8 cellular contexts compared by ENCODE assay signal in the genomic region with DNA sequence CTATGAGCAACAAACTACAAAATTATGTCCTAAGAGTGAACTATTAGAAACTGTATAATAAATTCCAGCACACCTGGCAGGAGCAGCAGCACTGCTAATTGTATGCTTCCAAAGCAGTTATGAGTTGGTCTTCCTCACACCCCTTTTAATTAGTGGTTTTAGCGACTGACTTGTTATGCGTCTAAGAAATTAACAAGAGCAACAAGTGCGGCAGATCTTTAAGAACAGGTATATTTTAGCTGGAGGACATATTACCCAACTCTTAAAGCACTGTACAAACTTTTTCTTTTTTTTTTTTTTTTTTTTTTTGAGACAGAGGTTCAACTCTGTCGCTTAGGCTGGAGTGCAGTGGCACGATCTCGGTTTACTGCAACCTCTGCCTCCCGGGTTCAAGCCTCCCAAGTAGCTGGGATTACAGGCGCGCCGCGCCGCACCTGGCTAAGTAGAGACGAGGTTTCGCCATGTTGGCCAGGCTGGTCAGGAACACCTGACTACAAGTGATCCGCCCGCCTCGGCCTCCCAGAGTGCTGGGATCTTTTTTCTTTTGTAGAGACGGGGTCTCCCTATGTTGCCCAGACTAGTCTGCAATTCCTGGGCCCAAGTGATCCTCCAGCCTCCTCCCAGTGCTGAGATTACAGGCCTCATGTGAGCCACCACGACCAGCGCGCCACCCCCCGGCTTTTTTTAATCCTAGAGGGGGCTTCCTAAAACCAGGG. TPM values are rescaled to one million over a fixed set of nuclear protein-coding genes. Genes with fewer than 3 reads are reported as not detected.
DNase-seq lines count a peak whose midpoint lies in the region; ATAC-seq and TF ChIP-seq lines count a peak whose summit lies in the region.

No MANE protein-coding gene starts in this region.

- in situ Hi-C loops in KBM-7 (cut with MboI; ENCODE audit: low pct_unique_long_range_greater_than_20kb, low sequenced_read_pairs), result no loop called here

- H3K4me3 ChIP-seq in CD8-positive, alpha-beta T cell (ENCODE audit: low read depth, low read length), result no peak overlapping the region

- no peaks in the 10 kb centered on the region for H3K27me3 Mint-ChIP-seq in CD8-positive, alpha-beta T cell (ENCODE audit: low read depth)
- H3K27me3 Mint-ChIP-seq in HFFc6 (ENCODE audit: insufficient read depth) (peaks cover 5% of the 10 kb centered on the region; the same call in 1 of the 2 replicates), natural killer cell (ENCODE audit: low read depth in 2 of 2) (no peaks in the 10 kb centered on the region)

- no peaks in the 10 kb centered on the region for H3K9me3 Mint-ChIP-seq in CD8-positive, alpha-beta T cell
- H3K9me3 Mint-ChIP-seq in HFFc6, result no peaks in the 10 kb centered on the region
- no peaks in the 10 kb centered on the region for H3K9me3 Mint-ChIP-seq in activated naive CD4-positive, alpha-beta T cell treated with anti-CD3 and anti-CD28 coated beads, Interleukin-2, amount 50 U/mL, for 72 hours
- H3K9me3 Mint-ChIP-seq in natural killer cell, result no peaks in the 10 kb centered on the region

- H3K36me3 Mint-ChIP-seq in CD8-positive, alpha-beta T cell, result peaks cover 22% of the 10 kb centered on the region
- H3K36me3 Mint-ChIP-seq in HFFc6 (ENCODE audit: low read depth) (peaks cover 12% of the 10 kb centered on the region), natural killer cell (peaks cover under 1% of the 10 kb centered on the region)
- peaks cover 6 to 20% of the 10 kb centered on the region in 2 donors for H3K36me3 Mint-ChIP-seq in activated naive CD4-positive, alpha-beta T cell treated with anti-CD3 and anti-CD28 coated beads, Interleukin-2, amount 50 U/mL, for 72 hours

- no peaks in the 10 kb centered on the region for H3K9me3 ChIP-seq in CD8-positive, alpha-beta T cell (ENCODE audit: low read length)

- no peak overlapping the region for H3K27ac ChIP-seq in CD8-positive, alpha-beta T cell (ENCODE audit: low read depth, low read length)

- H3K27ac Mint-ChIP-seq in CD8-positive, alpha-beta T cell, result peak overlapping the region; percentile 74
- H3K27ac Mint-ChIP-seq in HFFc6, result no peak overlapping the region
- H3K27ac Mint-ChIP-seq in activated naive CD4-positive, alpha-beta T cell treated with anti-CD3 and anti-CD28 coated beads, Interleukin-2, amount 50 U/mL, for 72 hours, result peak overlapping the region; percentile 82 to 89
- H3K27ac Mint-ChIP-seq in natural killer cell, result peak overlapping the region; percentile 87 to 96

- POLR2A ChIA-PET in CD8-positive, alpha-beta T cell (lab: Charles Lee), result interaction anchor here (0.6 to 3.6 kb wide), 6 partner anchors 17 to 249 kb away, joined by 3 to 13 read pairs (median 4); partner anchors contain the start of gene MED1

- no peak for DNase-seq in CD8-positive, alpha-beta T cell
- DNase-seq in HFFc6 (no peak), natural killer cell (no peak), omental fat pad (ENCODE audit: low spot score) (no peak), NCI-H446 treated with DMSO at 0.1 percent for 48 hours (lab: John Stamatoyannopoulos, UW) (no peak), KBM-7 (no peak)
- DNase-seq in activated naive CD4-positive, alpha-beta T cell treated with anti-CD3 and anti-CD28 coated beads, Interleukin-2, amount 50 U/mL, for 72 hours (ENCODE audit: low spot score in 2 of 2), result no peak
- DNase-seq in stimulated activated CD4-positive, alpha-beta T cell treated with anti-CD3 and anti-CD28 coated beads, Interleukin-2, amount 100 ng/mL, for 48 hours, result no peak

- no peak for ATAC-seq in CD8-positive, alpha-beta T cell
- no peak for ATAC-seq in activated naive CD4-positive, alpha-beta T cell treated with anti-CD3 and anti-CD28 coated beads, Interleukin-2, amount 50 U/mL, for 72 hours
- ATAC-seq in natural killer cell, result no peak
- ATAC-seq in omental fat pad (ENCODE audit: low FRiP score), result no peak

- peaks cover 14% of the 10 kb centered on the region for H3K4me1 ChIP-seq in CD8-positive, alpha-beta T cell (ENCODE audit: insufficient read depth, low read length)

- peaks cover 28% of the 10 kb centered on the region for H3K4me1 Mint-ChIP-seq in CD8-positive, alpha-beta T cell (ENCODE audit: low read depth)
- H3K4me1 Mint-ChIP-seq in HFFc6 (ENCODE audit: low read depth), result peaks cover 64% of the 10 kb centered on the region
- peaks cover 17 to 18% of the 10 kb centered on the region in 2 donors for H3K4me1 Mint-ChIP-seq in natural killer cell

- CTCF ChIA-PET in CD8-positive, alpha-beta T cell (lab: Charles Lee), result interaction anchor here (0.8 kb wide), 2 partner anchors 119 to 250 kb away, joined by 3 read pairs; no protein-coding TSS in a partner anchor

- peak overlapping the region; percentile 98 for H3K4me3 Mint-ChIP-seq in CD8-positive, alpha-beta T cell
- H3K4me3 Mint-ChIP-seq in HFFc6 (peak overlapping the region; percentile 95), natural killer cell (peak overlapping the region; percentile 94)

- no peaks in the 10 kb centered on the region for H3K36me3 ChIP-seq in CD8-positive, alpha-beta T cell (ENCODE audit: insufficient read depth, low read length)

- no peaks in the 10 kb centered on the region for H3K27me3 ChIP-seq in CD8-positive, alpha-beta T cell (ENCODE audit: insufficient read depth, low read length)

- no peak for TF ChIP-seq CTCF in CD8-positive, alpha-beta T cell (IDR thresholded peaks at IDR 0.05)
- TF ChIP-seq CTCF in HFFc6 (IDR thresholded peaks at IDR 0.05) (no peak), natural killer cell (IDR thresholded peaks at IDR 0.05) (no peak), omental fat pad (IDR thresholded peaks at IDR 0.05) (no peak)

- intact Hi-C loops in CD8-positive, alpha-beta T cell (cut with DNase I, micrococcal nuclease), result loop anchor here (1.0 to 10.0 kb wide), 4 partner anchors 58 to 696 kb away; partner anchors contain the start of genes CDK12 (in 1 of the 2) and MLLT6 (in 1 of the 2)
- intact Hi-C loops in natural killer cell (cut with micrococcal nuclease), result loop anchor here (5.0 kb wide), 1 partner anchor 59 kb away; the partner anchor contains the start of gene CDK12

RNA-seq across cellular contexts. Expression of gene FBXL20, which starts 1.6 kb away (rescaled TPM):
- 10 to 100 TPM; 12.1 to 14.0 TPM for total RNA-seq in CD8-positive, alpha-beta T cell
- total RNA-seq in HFFc6 (2021; fragmentation: NEBNext Ultra II Directional; extraction: Animal tissue kit (Norgen Biotek cat#: 25700)), result 10 to 100 TPM; 13.4 to 19.5 (median 15.7) TPM
- 10 to 100 TPM; 19.5 to 21.5 TPM for total RNA-seq in activated naive CD4-positive, alpha-beta T cell treated with anti-CD3 and anti-CD28 coated beads, Interleukin-2, amount 50 U/mL, for 72 hours
- total RNA-seq in natural killer cell (10 to 100 TPM; 25.5 to 34.2 (median 32.4) TPM), omental fat pad (10 to 100 TPM; 10.4 to 29.6 (median 17.2) TPM)

RNA-seq across cellular contexts. Expression of gene MED1, which starts 48.0 kb away (rescaled TPM):
- total RNA-seq in CD8-positive, alpha-beta T cell, result 10 to 100 TPM; 35.1 to 37.3 TPM
- 10 to 100 TPM; 35.7 to 40.8 (median 38.5) TPM for total RNA-seq in HFFc6 (2021; fragmentation: NEBNext Ultra II Directional; extraction: Animal tissue kit (Norgen Biotek cat#: 25700))
- total RNA-seq in activated naive CD4-positive, alpha-beta T cell treated with anti-CD3 and anti-CD28 coated beads, Interleukin-2, amount 50 U/mL, for 72 hours, result 10 to 100 TPM; 63.8 to 65.4 TPM
- total RNA-seq in natural killer cell (10 to 100 TPM; 44.3 to 63.8 (median 53.4) TPM), omental fat pad (10 to 100 TPM; 21.4 to 34.0 (median 29.0) TPM)

RNA-seq across cellular contexts. Expression of gene CDK12, which starts 58.2 kb away (rescaled TPM):
- 100 to 1,000 TPM in 1 of 2 experiments, 10 to 100 TPM in 1; 95.5 to 101 TPM for total RNA-seq in CD8-positive, alpha-beta T cell
- 10 to 100 TPM; 42.2 to 48.5 (median 44.1) TPM for total RNA-seq in HFFc6 (2021; fragmentation: NEBNext Ultra II Directional; extraction: Animal tissue kit (Norgen Biotek cat#: 25700))
- total RNA-seq in activated naive CD4-positive, alpha-beta T cell treated with anti-CD3 and anti-CD28 coated beads, Interleukin-2, amount 50 U/mL, for 72 hours, result 10 to 100 TPM; 68.0 to 80.9 TPM
- total RNA-seq in natural killer cell, result 100 to 1,000 TPM; 119 to 129 (median 124) TPM
- 10 to 100 TPM; 25.7 to 49.2 (median 38.1) TPM for total RNA-seq in omental fat pad
